12 cellular contexts compared by ENCODE assay signal in genomic region chr19:34960103-34960805, GRCh38. TPM values are rescaled to one million over a fixed set of nuclear protein-coding genes. Genes with fewer than 3 reads are reported as not detected.
DNase-seq lines count a peak whose midpoint lies in the region; ATAC-seq, FAIRE-seq and TF ChIP-seq lines count a peak whose summit lies in the region.
"Had no signal": no experiment of that assay in that cellular context is flagged by ENCODE, and none has a peak within 500 bp of the region (broad histone marks: within the 10 kb centered on the region; RNA-seq: fewer than 3 reads in every experiment).

No MANE protein-coding gene starts in this region.

- H3K27ac ChIP-seq in BLaER1 (no peak overlapping the region), astrocyte (ENCODE audit: low read depth, low read length) (peak overlapping the region; percentile 45)
- H3K27ac ChIP-seq in naive thymus-derived CD4-positive, alpha-beta T cell (ENCODE audit: low read depth, low read length), result no peak overlapping the region
- H3K27ac ChIP-seq: PC-9 had no signal

- peaks cover 16% of the 10 kb centered on the region for H3K4me1 ChIP-seq in BLaER1
- peaks cover 31% of the 10 kb centered on the region for H3K4me1 ChIP-seq in astrocyte (ENCODE audit: insufficient read depth, low read length)
- peaks cover 14 to 17% of the 10 kb centered on the region in 2 donors for H3K4me1 ChIP-seq in naive thymus-derived CD4-positive, alpha-beta T cell (ENCODE audit: control insufficient read depth in 2 of 2, insufficient read depth in 2 of 2, low read length in 2 of 2)

- DNase-seq in H54 (ENCODE audit: insufficient read length, low spot score) (peak; percentile 49), astrocyte (ENCODE audit: low read depth) (peak; percentile 93), KBM-7 (no peak), NCI-H2081 treated with DMSO at 0.1 percent for 48 hours (lab: John Stamatoyannopoulos, UW) (no peak), GM13976 (ENCODE audit: low spot score) (no peak), NCI-H524 treated with DMSO at 0.1 percent for 48 hours (lab: John Stamatoyannopoulos, UW) (no peak)
- no peak for DNase-seq in naive thymus-derived CD4-positive, alpha-beta T cell
- DNase-seq: DMS153; effector CD8-positive, alpha-beta T cell; upper lobe of left lung had no signal

- peak overlapping the region; percentile 54 for H3K4me3 Mint-ChIP-seq in astrocyte (ENCODE audit: unreplicated experiment)
- peak overlapping the region in 9 of 10 donors; percentile 44 to 98 (median 58) for H3K4me3 Mint-ChIP-seq in naive thymus-derived CD4-positive, alpha-beta T cell

- FAIRE-seq in H54 (lab: Jason Lieb, UNC), result no peak
- FAIRE-seq in astrocyte (lab: Jason Lieb, UNC), result peak; percentile 62

- H4K20me1 ChIP-seq in BLaER1 (no peaks in the 10 kb centered on the region), astrocyte (ENCODE audit: insufficient read depth, low read length) (peaks cover 16% of the 10 kb centered on the region)

- H3K4me2 ChIP-seq in BLaER1 (no peak overlapping the region), astrocyte (ENCODE audit: low read length) (peak overlapping the region; percentile 87)

- H3K9me3 ChIP-seq in BLaER1 (peaks cover 78% of the 10 kb centered on the region), astrocyte (ENCODE audit: insufficient read depth, low read depth, low read length) (peaks cover 38% of the 10 kb centered on the region)
- peaks cover 34 to 73% (median 64%) of the 10 kb centered on the region in 3 experiments for H3K9me3 ChIP-seq in naive thymus-derived CD4-positive, alpha-beta T cell (ENCODE audit: control insufficient read depth in 2 of 3, low read length in 3 of 3)

- H3K27me3 Mint-ChIP-seq in astrocyte (ENCODE audit: low read depth, unreplicated experiment), result no peaks in the 10 kb centered on the region
- no peaks in the 10 kb centered on the region for H3K27me3 Mint-ChIP-seq in naive thymus-derived CD4-positive, alpha-beta T cell

- H3K4me3 ChIP-seq in BLaER1 (peak overlapping the region; percentile 92), astrocyte (ENCODE audit: insufficient read depth, low read depth, low read length) (peak overlapping the region; percentile 14)
- H3K4me3 ChIP-seq in naive thymus-derived CD4-positive, alpha-beta T cell (ENCODE audit: low read length), result no peak overlapping the region
- H3K4me3 ChIP-seq: PC-9 had no signal

- H3K4me1 Mint-ChIP-seq in astrocyte (ENCODE audit: low read depth, unreplicated experiment), result peaks cover 24% of the 10 kb centered on the region
- peaks cover 21 to 42% (median 26%) of the 10 kb centered on the region in 7 donors for H3K4me1 Mint-ChIP-seq in naive thymus-derived CD4-positive, alpha-beta T cell

- TF ChIP-seq POLR2A in H54 (IDR thresholded peaks at IDR 0.05; ENCODE audit: low read depth, low read length), result no peak

- no peak overlapping the region for H2AFZ ChIP-seq in astrocyte (ENCODE audit: low read depth, low read length)
- H2AFZ ChIP-seq: PC-9 had no signal

- H3K9me3 Mint-ChIP-seq in astrocyte (ENCODE audit: unreplicated experiment), result peaks cover 48% of the 10 kb centered on the region
- peaks cover 12 to 84% (median 74%) of the 10 kb centered on the region in 11 donors for H3K9me3 Mint-ChIP-seq in naive thymus-derived CD4-positive, alpha-beta T cell

- in situ Hi-C loops in KBM-7 (cut with MboI; ENCODE audit: low pct_unique_long_range_greater_than_20kb, low sequenced_read_pairs), result no loop called here
- in situ Hi-C loops in GM13976 (cut with MboI; ENCODE audit: low sequenced_read_pairs, unreplicated experiment), result no loop called here

- peaks cover 54% of the 10 kb centered on the region for H3K36me3 Mint-ChIP-seq in astrocyte (ENCODE audit: low read depth, unreplicated experiment)
- peaks cover 56 to 80% (median 77%) of the 10 kb centered on the region in 5 donors for H3K36me3 Mint-ChIP-seq in naive thymus-derived CD4-positive, alpha-beta T cell

- peaks cover 21% of the 10 kb centered on the region for H3K79me2 ChIP-seq in astrocyte (ENCODE audit: insufficient read depth, low read length)

- no peak overlapping the region for H3K9ac ChIP-seq in BLaER1
- no peak overlapping the region for H3K9ac ChIP-seq in astrocyte (ENCODE audit: low read length)

- CTCF ChIA-PET in naive thymus-derived CD4-positive, alpha-beta T cell (lab: Charles Lee), result no interaction called here

- H3K36me3 ChIP-seq in BLaER1 (peaks cover 71% of the 10 kb centered on the region), astrocyte (ENCODE audit: insufficient read depth, low read length) (peaks cover 26% of the 10 kb centered on the region)
- H3K36me3 ChIP-seq in naive thymus-derived CD4-positive, alpha-beta T cell (ENCODE audit: control insufficient read depth in 2 of 3, insufficient read depth in 3 of 3, low read length in 3 of 3), result peaks cover 29 to 77% (median 38%) of the 10 kb centered on the region in 3 experiments

- H3K27ac Mint-ChIP-seq in astrocyte (ENCODE audit: unreplicated experiment), result no peak overlapping the region
- peak overlapping the region in 7 of 9 donors; percentile 9 to 80 (median 66) for H3K27ac Mint-ChIP-seq in naive thymus-derived CD4-positive, alpha-beta T cell

- 0 out of 2 replicates have a peak, but pooled peaks cover 8% of the 10 kb centered on the region for H3K27me3 ChIP-seq in BLaER1
- H3K27me3 ChIP-seq in astrocyte (ENCODE audit: insufficient read depth, low read length), result no peaks in the 10 kb centered on the region
- H3K27me3 ChIP-seq in naive thymus-derived CD4-positive, alpha-beta T cell (ENCODE audit: control insufficient read depth in 2 of 2, insufficient read depth in 2 of 2, low read length in 2 of 2), result no peaks in the 10 kb centered on the region
- H3K27me3 ChIP-seq: upper lobe of left lung had no signal

- POLR2A ChIA-PET in naive thymus-derived CD4-positive, alpha-beta T cell (lab: Charles Lee), result interaction anchor here (0.6 to 3.7 kb wide), 6 partner anchors 7 to 102 kb away, joined by 3 to 14 read pairs (median 3); partner anchors contain the start of gene ZNF30

- intact Hi-C loops in naive thymus-derived CD4-positive, alpha-beta T cell (cut with micrococcal nuclease), result loop anchor here (5.0 kb wide), 2 partner anchors 33 to 283 kb away; partner anchors contain the start of genes SCGB2B2 (in 1 of the 2), ZNF30 (in 1 of the 2) and ZNF302 (in 1 of the 2)

- ATAC-seq in naive thymus-derived CD4-positive, alpha-beta T cell, result no peak

- TF ChIP-seq CTCF in astrocyte (IDR thresholded peaks at IDR 0.05; ENCODE audit: insufficient read depth, low read depth, low read length) (no peak), GM13976 (IDR thresholded peaks at IDR 0.05; ENCODE audit: borderline replicate concordance, control extremely low read depth, extremely low read depth, insufficient read depth, missing control alignments) (no peak)

RNA-seq across cellular contexts. Expression of gene ZNF792, which starts 3.8 kb away (rescaled TPM):
- 5.7 and 5.9 TPM in 2 replicates for total RNA-seq in astrocyte
- total RNA-seq in naive thymus-derived CD4-positive, alpha-beta T cell, result 10 to 100 TPM; 11.0 to 33.9 (median 14.7) TPM
- polyA plus RNA-seq in naive thymus-derived CD4-positive, alpha-beta T cell, result 10 to 100 TPM; 18.3 to 23.5 TPM

RNA-seq across cellular contexts. Expression of gene ZNF30, which starts 33.6 kb away (rescaled TPM):
- total RNA-seq in astrocyte, result 3.7 and 4.0 TPM in 2 replicates
- total RNA-seq in naive thymus-derived CD4-positive, alpha-beta T cell, result 10 to 100 TPM in 1 of 5 experiments, 1 to 10 TPM in 4; 2.0 to 13.1 (median 3.5) TPM
- 10 to 100 TPM; 10.2 to 13.0 TPM for polyA plus RNA-seq in naive thymus-derived CD4-positive, alpha-beta T cell

RNA-seq across cellular contexts. Expression of gene GRAMD1A, which starts 39.9 kb away (rescaled TPM):
- total RNA-seq in astrocyte, result 64.6 and 67.4 TPM in 2 replicates
- 100 to 1,000 TPM in 4 of 5 experiments, 10 to 100 TPM in 1; 90.1 to 286 (median 253) TPM for total RNA-seq in naive thymus-derived CD4-positive, alpha-beta T cell
- 10 to 100 TPM; 33.6 to 74.9 TPM for polyA plus RNA-seq in naive thymus-derived CD4-positive, alpha-beta T cell

Comparison
In these comparisons a context has a peak if more than half of its experiments do, and no peak if none do; other contexts are left out.
1. DNase-seq: peak in H54 (single experiment) and astrocyte (single experiment); none in naive thymus-derived CD4-positive, alpha-beta T cell (0 of 9), KBM-7 (single experiment), NCI-H2081 treated with DMSO at 0.1 percent for 48 hours (single experiment), GM13976 (single experiment) and NCI-H524 treated with DMSO at 0.1 percent for 48 hours (single experiment).